Comparison of ENCODE assay signal across 8 cellular contexts in genomic region chr19:35755550-35756371, GRCh38.
DNase-seq lines count a peak whose midpoint lies in the region; ATAC-seq and TF ChIP-seq lines count a peak whose summit lies in the region.

No MANE protein-coding gene starts in this region.

- CTCF ChIA-PET in RWPE1 (lab: Yijun Ruan, JAX) = no interaction called here

- ATAC-seq in GM21528 (IDR thresholded peaks at IDR 0.05; ENCODE audit: low FRiP score, unreplicated experiment) = no peak
- ATAC-seq in HG03520 (IDR thresholded peaks at IDR 0.05; ENCODE audit: unreplicated experiment) = no peak
- no peak for ATAC-seq in HG03342 (IDR thresholded peaks at IDR 0.05; ENCODE audit: unreplicated experiment)

- no peak for DNase-seq in RWPE1 (ENCODE audit: low spot score)
- DNase-seq in islet precursor cell = peak; percentile 70
- DNase-seq in stimulated activated CD4-positive, alpha-beta T cell treated with anti-CD3 and anti-CD28 coated beads, Interleukin-2, amount 100 ng/mL, for 24 hours = peak; percentile 55 to 63
- no peak for DNase-seq in NCI-H1092 (lab: John Stamatoyannopoulos, UW)

- POLR2A ChIA-PET in RWPE1 (lab: Yijun Ruan, JAX; ENCODE audit: low non-redundant PET) = no interaction called here

- H3K27ac ChIP-seq in RWPE1 = peak overlapping the region; percentile 98
- peak overlapping the region; percentile 94 for H3K27ac ChIP-seq in angular gyrus (ENCODE audit: low read depth, low read length)

- TF ChIP-seq CTCF in RWPE1 (conservative IDR thresholded peaks at IDR 0.05; ENCODE audit: low read depth) = no peak

Comparison
In these comparisons a context has a peak if more than half of its experiments do, and no peak if none do; other contexts are left out.
1. DNase-seq: peak in islet precursor cell (single experiment) and stimulated activated CD4-positive, alpha-beta T cell treated with anti-CD3 and anti-CD28 coated beads, Interleukin-2, amount 100 ng/mL, for 24 hours (2 of 2); none in RWPE1 (single experiment) and NCI-H1092 (single experiment).